1 cellular context compared by ENCODE assay signal in the genomic region with DNA sequence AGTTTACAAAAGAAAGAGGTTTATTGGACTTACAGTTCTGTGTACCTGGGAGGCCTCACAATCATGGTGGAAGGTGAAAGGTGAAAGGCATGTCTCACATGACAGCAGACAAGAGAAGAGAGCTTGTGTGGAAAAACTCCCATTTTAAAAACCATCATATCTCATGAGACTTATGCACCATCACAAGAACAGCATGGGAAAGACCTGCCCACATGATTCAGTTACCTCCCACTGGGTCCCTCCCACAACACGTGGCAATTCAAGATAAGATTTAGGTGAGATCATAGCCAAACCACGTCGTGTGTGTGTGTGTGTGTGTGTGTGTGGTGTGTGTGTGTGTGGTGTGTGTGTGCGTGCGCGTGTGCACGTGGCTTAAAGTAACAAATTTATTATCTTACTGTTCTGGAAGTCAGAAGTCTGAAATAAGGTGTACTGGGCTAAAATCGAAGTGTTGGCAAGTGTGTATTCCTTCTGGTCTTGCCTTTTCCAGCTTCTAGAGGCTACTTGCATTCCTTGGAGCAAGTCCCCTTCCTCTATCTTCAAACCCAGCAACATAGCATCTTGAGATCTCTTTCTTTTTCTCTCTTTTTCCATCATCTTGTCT.
TF ChIP-seq lines count a peak whose summit lies in the region.

No MANE protein-coding gene starts in this region.

TF ChIP-seq in HEK293, 187 proteins besides CTCF, POLR2A, EP300 and RAD21 (continued from another document and continues in another):
- TF ChIP-seq, protein P1, sequence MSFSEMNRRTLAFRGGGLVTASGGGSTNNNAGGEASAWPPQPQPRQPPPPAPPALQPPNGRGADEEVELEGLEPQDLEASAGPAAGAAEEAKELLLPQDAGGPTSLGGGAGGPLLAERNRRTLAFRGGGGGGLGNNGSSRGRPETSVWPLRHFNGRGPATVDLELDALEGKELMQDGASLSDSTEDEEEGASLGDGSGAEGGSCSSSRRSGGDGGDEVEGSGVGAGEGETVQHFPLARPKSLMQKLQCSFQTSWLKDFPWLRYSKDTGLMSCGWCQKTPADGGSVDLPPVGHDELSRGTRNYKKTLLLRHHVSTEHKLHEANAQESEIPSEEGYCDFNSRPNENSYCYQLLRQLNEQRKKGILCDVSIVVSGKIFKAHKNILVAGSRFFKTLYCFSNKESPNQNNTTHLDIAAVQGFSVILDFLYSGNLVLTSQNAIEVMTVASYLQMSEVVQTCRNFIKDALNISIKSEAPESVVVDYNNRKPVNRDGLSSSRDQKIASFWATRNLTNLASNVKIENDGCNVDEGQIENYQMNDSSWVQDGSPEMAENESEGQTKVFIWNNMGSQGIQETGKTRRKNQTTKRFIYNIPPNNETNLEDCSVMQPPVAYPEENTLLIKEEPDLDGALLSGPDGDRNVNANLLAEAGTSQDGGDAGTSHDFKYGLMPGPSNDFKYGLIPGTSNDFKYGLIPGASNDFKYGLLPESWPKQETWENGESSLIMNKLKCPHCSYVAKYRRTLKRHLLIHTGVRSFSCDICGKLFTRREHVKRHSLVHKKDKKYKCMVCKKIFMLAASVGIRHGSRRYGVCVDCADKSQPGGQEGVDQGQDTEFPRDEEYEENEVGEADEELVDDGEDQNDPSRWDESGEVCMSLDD (tag by site-specific recombination; IDR thresholded peaks at IDR 0.05) = peak; percentile 76; the same call in 1 of the 2 replicates
- TF ChIP-seq ZNF112 (tag by site-specific recombination; IDR thresholded peaks at IDR 0.05) = peak; percentile 74
- TF ChIP-seq ZNF133 (tag by site-specific recombination; IDR thresholded peaks at IDR 0.05) = 0 out of 2 replicates have a peak, but pooled peaks have one; percentile 23
- peak; percentile 39; the same call in 1 of the 2 replicates for TF ChIP-seq SP2 (tag by site-specific recombination; IDR thresholded peaks at IDR 0.05)
- TF ChIP-seq, protein P2, sequence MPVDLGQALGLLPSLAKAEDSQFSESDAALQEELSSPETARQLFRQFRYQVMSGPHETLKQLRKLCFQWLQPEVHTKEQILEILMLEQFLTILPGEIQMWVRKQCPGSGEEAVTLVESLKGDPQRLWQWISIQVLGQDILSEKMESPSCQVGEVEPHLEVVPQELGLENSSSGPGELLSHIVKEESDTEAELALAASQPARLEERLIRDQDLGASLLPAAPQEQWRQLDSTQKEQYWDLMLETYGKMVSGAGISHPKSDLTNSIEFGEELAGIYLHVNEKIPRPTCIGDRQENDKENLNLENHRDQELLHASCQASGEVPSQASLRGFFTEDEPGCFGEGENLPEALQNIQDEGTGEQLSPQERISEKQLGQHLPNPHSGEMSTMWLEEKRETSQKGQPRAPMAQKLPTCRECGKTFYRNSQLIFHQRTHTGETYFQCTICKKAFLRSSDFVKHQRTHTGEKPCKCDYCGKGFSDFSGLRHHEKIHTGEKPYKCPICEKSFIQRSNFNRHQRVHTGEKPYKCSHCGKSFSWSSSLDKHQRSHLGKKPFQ (tag by site-specific recombination; IDR thresholded peaks at IDR 0.05) = peak; percentile 74
- peak; percentile 70 for TF ChIP-seq KLF9 (tag by site-specific recombination; IDR thresholded peaks at IDR 0.05; ENCODE audit: low read depth)
- TF ChIP-seq ZNF10 (tag by site-specific recombination; IDR thresholded peaks at IDR 0.05) = no peak
- TF ChIP-seq, protein P3, sequence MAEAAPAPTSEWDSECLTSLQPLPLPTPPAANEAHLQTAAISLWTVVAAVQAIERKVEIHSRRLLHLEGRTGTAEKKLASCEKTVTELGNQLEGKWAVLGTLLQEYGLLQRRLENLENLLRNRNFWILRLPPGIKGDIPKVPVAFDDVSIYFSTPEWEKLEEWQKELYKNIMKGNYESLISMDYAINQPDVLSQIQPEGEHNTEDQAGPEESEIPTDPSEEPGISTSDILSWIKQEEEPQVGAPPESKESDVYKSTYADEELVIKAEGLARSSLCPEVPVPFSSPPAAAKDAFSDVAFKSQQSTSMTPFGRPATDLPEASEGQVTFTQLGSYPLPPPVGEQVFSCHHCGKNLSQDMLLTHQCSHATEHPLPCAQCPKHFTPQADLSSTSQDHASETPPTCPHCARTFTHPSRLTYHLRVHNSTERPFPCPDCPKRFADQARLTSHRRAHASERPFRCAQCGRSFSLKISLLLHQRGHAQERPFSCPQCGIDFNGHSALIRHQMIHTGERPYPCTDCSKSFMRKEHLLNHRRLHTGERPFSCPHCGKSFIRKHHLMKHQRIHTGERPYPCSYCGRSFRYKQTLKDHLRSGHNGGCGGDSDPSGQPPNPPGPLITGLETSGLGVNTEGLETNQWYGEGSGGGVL (tag by site-specific recombination; IDR thresholded peaks at IDR 0.05) = peak; percentile 95
- peak; percentile 59 for TF ChIP-seq KLF1 (tag by site-specific recombination; IDR thresholded peaks at IDR 0.05)
- peak; percentile 78; the same call in 1 of the 2 replicates for TF ChIP-seq ZNF2 (tag by site-specific recombination; IDR thresholded peaks at IDR 0.05)
- TF ChIP-seq ZNF248 (tag by site-specific recombination; IDR thresholded peaks at IDR 0.05) = peak; percentile 91
- TF ChIP-seq KLF8 (tag by site-specific recombination; IDR thresholded peaks at IDR 0.05) = 0 out of 2 replicates have a peak, but pooled peaks have one; percentile 36
- peak; percentile 83 for TF ChIP-seq SP7 (tag by site-specific recombination; IDR thresholded peaks at IDR 0.05)
- TF ChIP-seq ZNF747 (tag by site-specific recombination; IDR thresholded peaks at IDR 0.05) = peak; percentile 81; the same call in 1 of the 2 replicates
- peak; percentile 87; the same call in 1 of the 2 replicates for TF ChIP-seq ZNF621 (tag by site-specific recombination; IDR thresholded peaks at IDR 0.05)
- TF ChIP-seq, protein P4, sequence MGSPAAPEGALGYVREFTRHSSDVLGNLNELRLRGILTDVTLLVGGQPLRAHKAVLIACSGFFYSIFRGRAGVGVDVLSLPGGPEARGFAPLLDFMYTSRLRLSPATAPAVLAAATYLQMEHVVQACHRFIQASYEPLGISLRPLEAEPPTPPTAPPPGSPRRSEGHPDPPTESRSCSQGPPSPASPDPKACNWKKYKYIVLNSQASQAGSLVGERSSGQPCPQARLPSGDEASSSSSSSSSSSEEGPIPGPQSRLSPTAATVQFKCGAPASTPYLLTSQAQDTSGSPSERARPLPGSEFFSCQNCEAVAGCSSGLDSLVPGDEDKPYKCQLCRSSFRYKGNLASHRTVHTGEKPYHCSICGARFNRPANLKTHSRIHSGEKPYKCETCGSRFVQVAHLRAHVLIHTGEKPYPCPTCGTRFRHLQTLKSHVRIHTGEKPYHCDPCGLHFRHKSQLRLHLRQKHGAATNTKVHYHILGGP (tag by site-specific recombination; IDR thresholded peaks at IDR 0.05) = peak; percentile 79; the same call in 1 of the 2 replicates
- no peak for TF ChIP-seq ZNF596 (tag by site-specific recombination; IDR thresholded peaks at IDR 0.05)
- no peak for TF ChIP-seq ZNF292 (tag by site-specific recombination; IDR thresholded peaks at IDR 0.05; ENCODE audit: borderline replicate concordance, low read depth)
- no peak for TF ChIP-seq ZNF274 (IDR thresholded peaks at IDR 0.05; ENCODE audit: low read length)
- no peak for TF ChIP-seq ZNF274 (tag by site-specific recombination; IDR thresholded peaks at IDR 0.05; ENCODE audit: borderline replicate concordance)
- TF ChIP-seq ZNF324 (tag by site-specific recombination; IDR thresholded peaks at IDR 0.05) = 0 out of 2 replicates have a peak, but pooled peaks have one; percentile 53
- peak; percentile 97 for TF ChIP-seq EGR2 (tag by site-specific recombination; IDR thresholded peaks at IDR 0.05; ENCODE audit: low read depth)
- TF ChIP-seq ZNF558 (tag by site-specific recombination; IDR thresholded peaks at IDR 0.05) = peak; percentile 25; the same call in 1 of the 2 replicates
- TF ChIP-seq ZBTB17 (tag by site-specific recombination; IDR thresholded peaks at IDR 0.05) = peak; percentile 57
- 0 out of 2 replicates have a peak, but pooled peaks have one; percentile 18 for TF ChIP-seq SALL2 (tag by site-specific recombination; IDR thresholded peaks at IDR 0.05; ENCODE audit: borderline replicate concordance)
- TF ChIP-seq GLIS1 (tag by site-specific recombination; IDR thresholded peaks at IDR 0.05) = peak; percentile 57
- TF ChIP-seq, protein P5, sequence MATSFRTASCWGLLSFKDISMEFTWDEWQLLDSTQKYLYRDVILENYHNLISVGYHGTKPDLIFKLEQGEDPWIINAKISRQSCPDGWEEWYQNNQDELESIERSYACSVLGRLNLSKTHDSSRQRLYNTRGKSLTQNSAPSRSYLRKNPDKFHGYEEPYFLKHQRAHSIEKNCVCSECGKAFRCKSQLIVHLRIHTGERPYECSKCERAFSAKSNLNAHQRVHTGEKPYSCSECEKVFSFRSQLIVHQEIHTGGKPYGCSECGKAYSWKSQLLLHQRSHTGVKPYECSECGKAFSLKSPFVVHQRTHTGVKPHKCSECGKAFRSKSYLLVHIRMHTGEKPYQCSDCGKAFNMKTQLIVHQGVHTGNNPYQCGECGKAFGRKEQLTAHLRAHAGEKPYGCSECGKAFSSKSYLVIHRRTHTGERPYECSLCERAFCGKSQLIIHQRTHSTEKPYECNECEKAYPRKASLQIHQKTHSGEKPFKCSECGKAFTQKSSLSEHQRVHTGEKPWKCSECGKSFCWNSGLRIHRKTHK (tag by site-specific recombination; IDR thresholded peaks at IDR 0.05) = 0 out of 2 replicates have a peak, but pooled peaks have one; percentile 55
- peak; percentile 59; the same call in 1 of the 2 replicates for TF ChIP-seq ZNF416 (tag by site-specific recombination; IDR thresholded peaks at IDR 0.05)
- TF ChIP-seq ZNF837 (tag by site-specific recombination; IDR thresholded peaks at IDR 0.05) = no peak
- peak; percentile 73 for TF ChIP-seq WT1 (tag by site-specific recombination; IDR thresholded peaks at IDR 0.05)
- peak; percentile 59; the same call in 1 of the 2 replicates for TF ChIP-seq ZNF391 (tag by site-specific recombination; IDR thresholded peaks at IDR 0.05; ENCODE audit: borderline replicate concordance, low read depth)
- TF ChIP-seq ZNF24 (tag by site-specific recombination; IDR thresholded peaks at IDR 0.05) = peak; percentile 82; the same call in 1 of the 2 replicates
- TF ChIP-seq, protein P6, sequence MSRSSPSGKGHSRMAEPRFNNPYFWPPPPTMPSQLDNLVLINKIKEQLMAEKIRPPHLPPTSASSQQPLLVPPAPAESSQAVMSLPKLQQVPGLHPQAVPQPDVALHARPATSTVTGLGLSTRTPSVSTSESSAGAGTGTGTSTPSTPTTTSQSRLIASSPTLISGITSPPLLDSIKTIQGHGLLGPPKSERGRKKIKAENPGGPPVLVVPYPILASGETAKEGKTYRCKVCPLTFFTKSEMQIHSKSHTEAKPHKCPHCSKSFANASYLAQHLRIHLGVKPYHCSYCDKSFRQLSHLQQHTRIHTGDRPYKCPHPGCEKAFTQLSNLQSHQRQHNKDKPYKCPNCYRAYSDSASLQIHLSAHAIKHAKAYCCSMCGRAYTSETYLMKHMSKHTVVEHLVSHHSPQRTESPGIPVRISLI (tag by site-specific recombination; IDR thresholded peaks at IDR 0.05) = 0 out of 2 replicates have a peak, but pooled peaks have one; percentile 43
- TF ChIP-seq, protein P7, sequence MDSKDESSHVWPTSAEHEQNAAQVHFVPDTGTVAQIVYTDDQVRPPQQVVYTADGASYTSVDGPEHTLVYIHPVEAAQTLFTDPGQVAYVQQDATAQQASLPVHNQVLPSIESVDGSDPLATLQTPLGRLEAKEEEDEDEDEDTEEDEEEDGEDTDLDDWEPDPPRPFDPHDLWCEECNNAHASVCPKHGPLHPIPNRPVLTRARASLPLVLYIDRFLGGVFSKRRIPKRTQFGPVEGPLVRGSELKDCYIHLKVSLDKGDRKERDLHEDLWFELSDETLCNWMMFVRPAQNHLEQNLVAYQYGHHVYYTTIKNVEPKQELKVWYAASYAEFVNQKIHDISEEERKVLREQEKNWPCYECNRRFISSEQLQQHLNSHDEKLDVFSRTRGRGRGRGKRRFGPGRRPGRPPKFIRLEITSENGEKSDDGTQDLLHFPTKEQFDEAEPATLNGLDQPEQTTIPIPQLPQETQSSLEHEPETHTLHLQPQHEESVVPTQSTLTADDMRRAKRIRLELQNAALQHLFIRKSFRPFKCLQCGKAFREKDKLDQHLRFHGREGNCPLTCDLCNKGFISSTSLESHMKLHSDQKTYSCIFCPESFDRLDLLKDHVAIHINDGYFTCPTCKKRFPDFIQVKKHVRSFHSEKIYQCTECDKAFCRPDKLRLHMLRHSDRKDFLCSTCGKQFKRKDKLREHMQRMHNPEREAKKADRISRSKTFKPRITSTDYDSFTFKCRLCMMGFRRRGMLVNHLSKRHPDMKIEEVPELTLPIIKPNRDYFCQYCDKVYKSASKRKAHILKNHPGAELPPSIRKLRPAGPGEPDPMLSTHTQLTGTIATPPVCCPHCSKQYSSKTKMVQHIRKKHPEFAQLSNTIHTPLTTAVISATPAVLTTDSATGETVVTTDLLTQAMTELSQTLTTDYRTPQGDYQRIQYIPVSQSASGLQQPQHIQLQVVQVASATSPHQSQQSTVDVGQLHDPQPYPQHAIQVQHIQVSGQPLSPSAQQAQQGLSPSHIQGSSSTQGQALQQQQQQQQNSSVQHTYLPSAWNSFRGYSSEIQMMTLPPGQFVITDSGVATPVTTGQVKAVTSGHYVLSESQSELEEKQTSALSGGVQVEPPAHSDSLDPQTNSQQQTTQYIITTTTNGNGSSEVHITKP (tag by site-specific recombination; IDR thresholded peaks at IDR 0.05) = peak; percentile 43; the same call in 1 of the 2 replicates
- peak; percentile 19; the same call in 1 of the 2 replicates for TF ChIP-seq BCL11A (tag by site-specific recombination; IDR thresholded peaks at IDR 0.05; ENCODE audit: low read depth)
- 0 out of 2 replicates have a peak, but pooled peaks have one; percentile 60 for TF ChIP-seq ZNF302 (tag by site-specific recombination; IDR thresholded peaks at IDR 0.05; ENCODE audit: low read depth)
- TF ChIP-seq, protein P8, sequence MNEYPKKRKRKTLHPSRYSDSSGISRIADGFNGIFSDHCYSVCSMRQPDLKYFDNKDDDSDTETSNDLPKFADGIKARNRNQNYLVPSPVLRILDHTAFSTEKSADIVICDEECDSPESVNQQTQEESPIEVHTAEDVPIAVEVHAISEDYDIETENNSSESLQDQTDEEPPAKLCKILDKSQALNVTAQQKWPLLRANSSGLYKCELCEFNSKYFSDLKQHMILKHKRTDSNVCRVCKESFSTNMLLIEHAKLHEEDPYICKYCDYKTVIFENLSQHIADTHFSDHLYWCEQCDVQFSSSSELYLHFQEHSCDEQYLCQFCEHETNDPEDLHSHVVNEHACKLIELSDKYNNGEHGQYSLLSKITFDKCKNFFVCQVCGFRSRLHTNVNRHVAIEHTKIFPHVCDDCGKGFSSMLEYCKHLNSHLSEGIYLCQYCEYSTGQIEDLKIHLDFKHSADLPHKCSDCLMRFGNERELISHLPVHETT (tag by site-specific recombination; IDR thresholded peaks at IDR 0.05) = peak; percentile 84; the same call in 1 of the 2 replicates
- peak; percentile 98 for TF ChIP-seq ZNF473 (tag by site-specific recombination; IDR thresholded peaks at IDR 0.05)
- TF ChIP-seq, protein P9, sequence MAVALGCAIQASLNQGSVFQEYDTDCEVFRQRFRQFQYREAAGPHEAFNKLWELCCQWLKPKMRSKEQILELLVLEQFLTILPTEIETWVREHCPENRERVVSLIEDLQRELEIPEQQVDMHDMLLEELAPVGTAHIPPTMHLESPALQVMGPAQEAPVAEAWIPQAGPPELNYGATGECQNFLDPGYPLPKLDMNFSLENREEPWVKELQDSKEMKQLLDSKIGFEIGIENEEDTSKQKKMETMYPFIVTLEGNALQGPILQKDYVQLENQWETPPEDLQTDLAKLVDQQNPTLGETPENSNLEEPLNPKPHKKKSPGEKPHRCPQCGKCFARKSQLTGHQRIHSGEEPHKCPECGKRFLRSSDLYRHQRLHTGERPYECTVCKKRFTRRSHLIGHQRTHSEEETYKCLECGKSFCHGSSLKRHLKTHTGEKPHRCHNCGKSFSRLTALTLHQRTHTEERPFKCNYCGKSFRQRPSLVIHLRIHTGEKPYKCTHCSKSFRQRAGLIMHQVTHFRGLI (tag by site-specific recombination; IDR thresholded peaks at IDR 0.05) = no peak
- peak; percentile 45; the same call in 1 of the 2 replicates for TF ChIP-seq ZNF19 (tag by site-specific recombination; IDR thresholded peaks at IDR 0.05; ENCODE audit: low read depth)
- no peak for TF ChIP-seq ZNF121 (tag by site-specific recombination; IDR thresholded peaks at IDR 0.05)
- TF ChIP-seq SCRT2 (tag by site-specific recombination; IDR thresholded peaks at IDR 0.05) = peak; percentile 58
